Comparison of ENCODE assay signal across 1 cellular context in genomic region chr14:100606687-100607610, GRCh38.
A peak's percentile ranks its signal among the peaks of the same experiment; 100 is the strongest.
TF ChIP-seq lines count a peak whose summit lies in the region.

No MANE protein-coding gene starts in this region.

TF ChIP-seq in K562, 482 proteins besides CTCF, POLR2A, EP300 and RAD21 (continued from another document):
- TF ChIP-seq RAD51 (IDR thresholded peaks at IDR 0.05; ENCODE audit: borderline replicate concordance, low read depth) (peak; percentile 58; the same call in 1 of the 2 replicates), EZH2 (IDR thresholded peaks at IDR 0.05; ENCODE audit: borderline replicate concordance, low read depth, low read length) (no peak), KLF1 (tag; IDR thresholded peaks at IDR 0.05) (no peak), MITF (IDR thresholded peaks at IDR 0.05) (no peak)
